In genomic region chr11:76209671-76209955, GRCh38 we compare ENCODE assay signal across 8 cellular contexts. TPM values are rescaled to one million over a fixed set of nuclear protein-coding genes. Genes with fewer than 3 reads are reported as not detected.
DNase-seq lines count a peak whose midpoint lies in the region; ATAC-seq and TF ChIP-seq lines count a peak whose summit lies in the region.
"Had no signal": no experiment of that assay in that cellular context is flagged by ENCODE, and none has a peak within 500 bp of the region (broad histone marks: within the 10 kb centered on the region; RNA-seq: fewer than 3 reads in every experiment).

No MANE protein-coding gene starts in this region.

- intact Hi-C loops in activated B cell treated with CpG ODN at 0.5 μM for 24 hours (cut with micrococcal nuclease): loop anchor here (1.0 to 10.0 kb wide), 6 partner anchors 57 to 805 kb away; no protein-coding TSS in a partner anchor

- H3K4me1 Mint-ChIP-seq in activated B cell treated with CpG ODN at 0.5 μM for 24 hours: peaks cover 23% of the 10 kb centered on the region

- H3K36me3 ChIP-seq in iPS-15b (ENCODE audit: control insufficient read depth, insufficient read depth, low read length) (no peaks in the 10 kb centered on the region), smooth muscle cell (ENCODE audit: low read depth) (no peaks in the 10 kb centered on the region)

- no peak for TF ChIP-seq CTCF in HL-60 (IDR thresholded peaks at IDR 0.05; ENCODE audit: insufficient read depth, low read length)
- TF ChIP-seq CTCF in activated B cell treated with CpG ODN at 0.5 μM for 24 hours (IDR thresholded peaks at IDR 0.05): no peak
- TF ChIP-seq CTCF in smooth muscle cell (IDR thresholded peaks at IDR 0.05; ENCODE audit: borderline replicate concordance, insufficient read depth, poor library complexity, severe bottlenecking): no peak
- TF ChIP-seq CTCF in GM13977 (IDR thresholded peaks at IDR 0.05; ENCODE audit: extremely low read depth, insufficient read depth, missing control alignments): no peak

- H3K79me2 ChIP-seq in smooth muscle cell (ENCODE audit: low read depth): no peaks in the 10 kb centered on the region

- 4% methylated on average over 4 of the region's 17 CpGs for WGBS in smooth muscle cell (ENCODE audit: low lambda C conversion rate)

- H3K4me3 Mint-ChIP-seq in activated B cell treated with CpG ODN at 0.5 μM for 24 hours: peak overlapping the region; percentile 86

- DNase-seq in HL-60 (ENCODE audit: low read depth in 1 of 2, low spot score in 1 of 2) (no peak), activated B cell treated with CpG ODN at 0.5 μM for 24 hours (no peak), smooth muscle cell (lab: John Stamatoyannopoulos, UW; ENCODE audit: unreplicated experiment) (no peak), GM13977 (ENCODE audit: low spot score) (no peak)
- DNase-seq: stimulated activated CD4-positive, alpha-beta T cell treated with anti-CD3 and anti-CD28 coated beads, Interleukin-1b, Interleukin-23, amount 100 ng/mL, for 48 hours had no signal

- POLR2A ChIA-PET in activated B cell treated with CpG ODN at 0.5 μM for 24 hours (lab: Charles Lee): interaction anchor here (0.7 kb wide), 1 partner anchor 324 kb away, joined by 3 read pairs; no protein-coding TSS in a partner anchor

- H3K27ac ChIP-seq in HL-60 (replicated peaks): no peak overlapping the region
- H3K27ac ChIP-seq in smooth muscle cell (ENCODE audit: low read depth): no peak overlapping the region

- H3K27ac Mint-ChIP-seq in activated B cell treated with CpG ODN at 0.5 μM for 24 hours: no peak overlapping the region

- in situ Hi-C loops in GM13977 (cut with MboI; ENCODE audit: low pct_unique_long_range_greater_than_20kb, low sequenced_read_pairs, unreplicated experiment): loop anchor here (25.0 kb wide), 1 partner anchor 453 kb away; the partner anchor contains the start of gene LRRC32

- ATAC-seq in activated B cell treated with CpG ODN at 0.5 μM for 24 hours (ENCODE audit: low read depth): no peak
- ATAC-seq in HG03342 (IDR thresholded peaks at IDR 0.05; ENCODE audit: unreplicated experiment): no peak
- ATAC-seq in HG03135 (IDR thresholded peaks at IDR 0.05; ENCODE audit: unreplicated experiment): no peak

- H2AFZ ChIP-seq in smooth muscle cell (ENCODE audit: low read depth): peak overlapping the region; percentile 93

- H3K4me1 ChIP-seq in iPS-15b (ENCODE audit: control insufficient read depth, insufficient read depth, low read length): peaks cover 10% of the 10 kb centered on the region
- H3K4me1 ChIP-seq in smooth muscle cell (ENCODE audit: low read depth): peaks cover 27% of the 10 kb centered on the region

- H3K4me2 ChIP-seq in smooth muscle cell: peak overlapping the region; percentile 98

- H3K4me3 ChIP-seq in HL-60 (replicated peaks; ENCODE audit: insufficient read depth, low read length) (peak overlapping the region; percentile 46), iPS-15b (ENCODE audit: low read depth, low read length) (peak overlapping the region; percentile 67), smooth muscle cell (peak overlapping the region; percentile 60)

- H3K27me3 ChIP-seq in HL-60 (ENCODE audit: insufficient read depth, poor library complexity, severe bottlenecking) (peaks cover 46% of the 10 kb centered on the region), iPS-15b (ENCODE audit: control insufficient read depth, insufficient read depth, low read length) (peaks cover 84% of the 10 kb centered on the region), smooth muscle cell (ENCODE audit: low read depth) (peaks cover 51% of the 10 kb centered on the region)

- CTCF ChIA-PET in activated B cell treated with CpG ODN at 0.5 μM for 24 hours (lab: Charles Lee): interaction anchor here (0.6 to 5.4 kb wide), 7 partner anchors 10 to 610 kb away, joined by 3 to 103 read pairs (median 16); no protein-coding TSS in a partner anchor

- H3K9me3 ChIP-seq in iPS-15b (ENCODE audit: control insufficient read depth, insufficient read depth, low read length) (no peaks in the 10 kb centered on the region), smooth muscle cell (replicated peaks; ENCODE audit: low read depth) (no peaks in the 10 kb centered on the region)

- peaks cover 31% of the 10 kb centered on the region for H3K27me3 Mint-ChIP-seq in activated B cell treated with CpG ODN at 0.5 μM for 24 hours

- H3F3A ChIP-seq in smooth muscle cell (ENCODE audit: low read depth): no peaks in the 10 kb centered on the region

- H4K20me1 ChIP-seq in smooth muscle cell (ENCODE audit: low read depth): peaks cover 5% of the 10 kb centered on the region

- H3K9ac ChIP-seq in iPS-15b (ENCODE audit: low read depth, low read length) (no peak overlapping the region), smooth muscle cell (ENCODE audit: low read depth) (no peak overlapping the region)

- H3K36me3 Mint-ChIP-seq in activated B cell treated with CpG ODN at 0.5 μM for 24 hours (ENCODE audit: low read depth): no peaks in the 10 kb centered on the region

- no peaks in the 10 kb centered on the region for H3K9me3 Mint-ChIP-seq in activated B cell treated with CpG ODN at 0.5 μM for 24 hours

RNA-seq across cellular contexts. Expression of gene WNT11, which starts 3.3 kb away (rescaled TPM):
- total RNA-seq in activated B cell treated with CpG ODN at 0.5 μM for 24 hours (0.16 and 0.37 TPM in 2 replicates), smooth muscle cell (6.8 and 13.5 TPM in 2 replicates)
- 9.4 and 12.1 TPM in 2 replicates for polyA plus RNA-seq in smooth muscle cell
